Comparison of ENCODE assay signal across 35 cellular contexts in the genomic region with DNA sequence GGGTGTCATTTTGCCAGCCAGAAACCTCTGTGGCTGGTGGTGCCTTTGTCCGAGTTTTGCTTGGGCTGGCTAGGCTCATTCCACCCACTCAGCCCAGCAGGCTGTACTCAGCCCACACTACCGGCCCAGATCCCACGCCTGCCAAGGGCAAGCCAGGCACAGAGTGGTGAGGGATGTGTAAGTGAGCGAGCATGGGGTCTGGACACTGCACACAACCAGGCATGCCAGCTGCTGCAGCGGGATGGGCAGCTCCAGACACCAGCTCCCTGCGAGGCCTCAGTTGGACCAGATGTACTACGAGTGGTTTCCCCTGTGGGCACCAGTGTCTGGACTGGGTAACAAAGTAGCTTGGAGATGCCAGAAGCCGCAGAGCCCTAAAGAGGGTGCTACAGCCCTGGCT.
"Had no signal": no experiment of that assay in that cellular context is flagged by ENCODE, and none has a peak within 500 bp of the region (broad histone marks: within the 10 kb centered on the region; RNA-seq: fewer than 3 reads in every experiment).

No MANE protein-coding gene starts in this region.

- H3K4me2 ChIP-seq: KMS-11, SK-N-SH had no signal

- H3K27me3 ChIP-seq: ascending aorta, cardiac muscle cell, Peyer's patch, SJSA1 had no signal

- H3K9me3 ChIP-seq: ascending aorta, Peyer's patch, SJSA1, SK-N-SH had no signal

- H3K4me1 ChIP-seq: ascending aorta, Peyer's patch, SJSA1 had no signal

- H3K4me3 ChIP-seq: ascending aorta, cardiac muscle cell, Peyer's patch, SJSA1 had no signal

- H3K9me3 Mint-ChIP-seq: activated B cell treated with CpG ODN at 0.5 μM for 24 hours; activated CD4-positive, alpha-beta memory T cell treated with anti-CD3 and anti-CD28 coated beads for 36 hours; activated naive CD4-positive, alpha-beta T cell treated with anti-CD3 and anti-CD28 coated beads, Interleukin-2, amount 10 ng/mL, durations not matched to agents 7 days and 5 days; activated T-cell treated with anti-CD3 and anti-CD28 coated beads, Interleukin-2, amount 50 U/mL, for 4 hours; activated T-helper 1 cell treated with anti-CD3 and anti-CD28 coated beads, Interleukin-12 subunit alpha, Interleukin-12 subunit beta, Interleukin-2, Interleukin-4 antibody, amounts not matched to agents 30 ng/mL and 10 ng/mL and 1 ng/mL, durations not matched to agents 14 hours and 24 hours and 36 hours; T-cell had no signal

- DNase-seq: activated B cell treated with CpG ODN at 0.5 μM for 24 hours; activated CD4-positive, alpha-beta memory T cell treated with anti-CD3 and anti-CD28 coated beads for 36 hours; activated CD4-positive, alpha-beta T cell treated with anti-CD3 and anti-CD28 coated beads for 4 hours; activated CD4-positive, alpha-beta T cell treated with anti-CD3 and anti-CD28 coated beads, Interleukin-2, amount 50 U/mL, for 1 hour; activated CD4-positive, CD25-positive, alpha-beta regulatory T cell treated with anti-CD3 and anti-CD28 coated beads, Interleukin-2, amount 50 U/mL, for 72 hours; activated CD8-positive, alpha-beta memory T cell treated with anti-CD3 and anti-CD28 coated beads, Interleukin-2, amount 50 U/mL, for 4 hours; activated gamma-delta T cell treated with Interleukin-2 at 50 U/mL for 16 hours; activated naive CD4-positive, alpha-beta T cell treated with anti-CD3 and anti-CD28 coated beads, Interleukin-2, amount 10 ng/mL, durations not matched to agents 7 days and 5 days; activated T-cell treated with anti-CD3 and anti-CD28 coated beads for 4 hours; activated T-cell treated with anti-CD3 and anti-CD28 coated beads, Interleukin-2, amount 50 U/mL, for 4 hours; amygdala; MM.1S; MV-4-11; NCI-H1092; NCI-H1436 treated with DMSO at 0.1 percent for 48 hours; NCI-H1694 treated with DMSO at 0.1 percent for 48 hours; NCI-H2029; NCI-H345; NCI-H524 treated with DMSO at 0.1 percent for 48 hours; NK-92 treated with Interleukin-12 subunit alpha and Interleukin-12 subunit beta, amount 100 ng/mL, for 24 hours; PC-3; Peyer's patch; RPMI8226; SHP77 treated with DMSO at 0.1 percent for 48 hours; SK-N-SH; T-cell; T-helper 17 cell; T-helper 9 cell had no signal

- H3K9ac ChIP-seq: KMS-11, SK-N-SH had no signal

- H3K27ac Mint-ChIP-seq: activated B cell treated with CpG ODN at 0.5 μM for 24 hours; activated CD4-positive, alpha-beta memory T cell treated with anti-CD3 and anti-CD28 coated beads for 36 hours; activated naive CD4-positive, alpha-beta T cell treated with anti-CD3 and anti-CD28 coated beads, Interleukin-2, amount 10 ng/mL, durations not matched to agents 7 days and 5 days; activated naive CD8-positive, alpha-beta T cell; activated T-helper 1 cell treated with anti-CD3 and anti-CD28 coated beads, Interleukin-12 subunit alpha, Interleukin-12 subunit beta, Interleukin-2, Interleukin-4 antibody, amounts not matched to agents 30 ng/mL and 10 ng/mL and 1 ng/mL, durations not matched to agents 14 hours and 24 hours and 36 hours; T-cell; T-helper 17 cell had no signal

- H3K36me3 ChIP-seq: ascending aorta, cardiac muscle cell, Peyer's patch, SJSA1 had no signal

- H3K4me1 Mint-ChIP-seq: activated B cell treated with CpG ODN at 0.5 μM for 24 hours; activated naive CD4-positive, alpha-beta T cell treated with anti-CD3 and anti-CD28 coated beads, Interleukin-2, amount 10 ng/mL, durations not matched to agents 7 days and 5 days had no signal

- H3K36me3 Mint-ChIP-seq: activated CD4-positive, alpha-beta memory T cell treated with anti-CD3 and anti-CD28 coated beads for 36 hours; activated naive CD4-positive, alpha-beta T cell treated with anti-CD3 and anti-CD28 coated beads, Interleukin-2, amount 10 ng/mL, durations not matched to agents 7 days and 5 days; activated naive CD8-positive, alpha-beta T cell; T-cell had no signal

- H3K27ac ChIP-seq: ascending aorta, cardiac muscle cell, KMS-11, Peyer's patch, SJSA1, VCaP had no signal

- ATAC-seq: PC-3, T-helper 17 cell had no signal

- H3K27me3 Mint-ChIP-seq: activated B cell treated with CpG ODN at 0.5 μM for 24 hours; activated naive CD4-positive, alpha-beta T cell treated with anti-CD3 and anti-CD28 coated beads, Interleukin-2, amount 10 ng/mL, durations not matched to agents 7 days and 5 days had no signal

- H3K4me3 Mint-ChIP-seq: activated B cell treated with CpG ODN at 0.5 μM for 24 hours; activated CD4-positive, alpha-beta memory T cell treated with anti-CD3 and anti-CD28 coated beads for 36 hours; activated naive CD4-positive, alpha-beta T cell treated with anti-CD3 and anti-CD28 coated beads, Interleukin-2, amount 10 ng/mL, durations not matched to agents 7 days and 5 days; activated naive CD8-positive, alpha-beta T cell; activated T-cell treated with anti-CD3 and anti-CD28 coated beads, Interleukin-2, amount 50 U/mL, for 4 hours; activated T-helper 1 cell treated with anti-CD3 and anti-CD28 coated beads, Interleukin-12 subunit alpha, Interleukin-12 subunit beta, Interleukin-2, Interleukin-4 antibody, amounts not matched to agents 30 ng/mL and 10 ng/mL and 1 ng/mL, durations not matched to agents 14 hours and 24 hours and 36 hours; T-cell; T-helper 17 cell had no signal
